ENCODE assay signal across 9 cellular contexts in the genomic region with DNA sequence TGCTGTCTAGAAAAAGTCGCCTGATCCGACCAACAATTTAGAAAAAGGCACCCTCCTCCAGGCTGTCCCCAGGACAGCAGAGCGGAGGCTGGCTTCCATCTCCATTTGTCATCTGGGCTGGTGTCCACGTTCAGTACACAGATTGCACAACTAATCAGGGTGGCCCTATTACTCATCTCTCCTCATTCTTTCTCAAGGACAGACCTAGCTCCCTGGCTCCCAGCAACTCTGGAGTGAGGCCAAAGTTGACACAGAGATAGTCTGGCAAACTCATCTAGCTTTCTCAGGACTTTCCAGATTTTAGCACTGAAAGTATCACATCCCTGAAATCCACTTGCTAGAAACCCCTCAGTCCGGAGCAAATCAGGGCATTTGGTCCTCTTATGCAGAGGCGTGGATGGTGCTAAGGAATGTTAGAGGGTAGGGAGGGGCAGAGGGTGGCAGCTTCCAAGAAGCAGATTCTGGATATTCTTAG.
DNase-seq lines count a peak whose midpoint lies in the region; ATAC-seq and TF ChIP-seq lines count a peak whose summit lies in the region.
"Had no signal": no experiment of that assay in that cellular context is flagged by ENCODE, and none has a peak within 500 bp of the region (broad histone marks: within the 10 kb centered on the region; RNA-seq: fewer than 3 reads in every experiment).

No MANE protein-coding gene starts in this region.

- H3K36me3 Mint-ChIP-seq in type B pancreatic cell, result no peaks in the 10 kb centered on the region
- no peaks in the 10 kb centered on the region for H3K36me3 Mint-ChIP-seq in natural killer cell treated with Interleukin-12 subunit alpha and Interleukin-12 subunit beta and Interleukin-15 and Interleukin-18, amount 100 ng/mL, for 72 hours

- H3K4me3 ChIP-seq in astrocyte of the spinal cord (ENCODE audit: low read depth, low read length), result no peak overlapping the region

- H3K4me1 Mint-ChIP-seq in type B pancreatic cell (ENCODE audit: unreplicated experiment), result peaks cover 14% of the 10 kb centered on the region
- no peaks in the 10 kb centered on the region for H3K4me1 Mint-ChIP-seq in natural killer cell treated with Interleukin-12 subunit alpha and Interleukin-12 subunit beta and Interleukin-15 and Interleukin-18, amount 100 ng/mL, for 72 hours (ENCODE audit: low read depth in 2 of 2)

- TF ChIP-seq CTCF in astrocyte of the spinal cord (IDR thresholded peaks at IDR 0.05; ENCODE audit: low read depth, low read length) (no peak), type B pancreatic cell (conservative IDR thresholded peaks at IDR 0.05) (no peak)

- H3K4me3 Mint-ChIP-seq in type B pancreatic cell, result no peak overlapping the region
- H3K4me3 Mint-ChIP-seq in natural killer cell treated with Interleukin-12 subunit alpha and Interleukin-12 subunit beta and Interleukin-15 and Interleukin-18, amount 100 ng/mL, for 72 hours, result no peak overlapping the region
- H3K4me3 Mint-ChIP-seq: nephron progenitor cell had no signal

- peak overlapping the region; percentile 64 for H3K27ac Mint-ChIP-seq in type B pancreatic cell
- no peak overlapping the region for H3K27ac Mint-ChIP-seq in natural killer cell treated with Interleukin-12 subunit alpha and Interleukin-12 subunit beta and Interleukin-15 and Interleukin-18, amount 100 ng/mL, for 72 hours

- peaks cover 7% of the 10 kb centered on the region for H3K9me3 Mint-ChIP-seq in type B pancreatic cell
- no peaks in the 10 kb centered on the region for H3K9me3 Mint-ChIP-seq in natural killer cell treated with Interleukin-12 subunit alpha and Interleukin-12 subunit beta and Interleukin-15 and Interleukin-18, amount 100 ng/mL, for 72 hours

- peak; percentile 47 for DNase-seq in HT-29 (ENCODE audit: low spot score)
- DNase-seq in astrocyte of the spinal cord (ENCODE audit: low read depth, low spot score), result peak; percentile 82
- peak; percentile 6 for DNase-seq in left kidney (ENCODE audit: low read depth, low spot score)
- DNase-seq in type B pancreatic cell (ENCODE audit: extremely low spot score, unreplicated experiment), result no peak
- DNase-seq in natural killer cell treated with Interleukin-12 subunit alpha and Interleukin-12 subunit beta and Interleukin-15 and Interleukin-18, amount 100 ng/mL, for 72 hours (ENCODE audit: low spot score), result no peak
- DNase-seq: nephron progenitor cell, RPMI8226 had no signal

- ATAC-seq in GM19324 (IDR thresholded peaks at IDR 0.05; ENCODE audit: low FRiP score, unreplicated experiment), result no peak
- no peak for ATAC-seq in natural killer cell treated with Interleukin-12 subunit alpha and Interleukin-12 subunit beta and Interleukin-15 and Interleukin-18, amount 100 ng/mL, for 72 hours
- ATAC-seq in HG03469 (IDR thresholded peaks at IDR 0.05; ENCODE audit: unreplicated experiment), result no peak

- no peaks in the 10 kb centered on the region for H3K27me3 Mint-ChIP-seq in type B pancreatic cell
- H3K27me3 Mint-ChIP-seq in natural killer cell treated with Interleukin-12 subunit alpha and Interleukin-12 subunit beta and Interleukin-15 and Interleukin-18, amount 100 ng/mL, for 72 hours, result peaks cover 5 to 8% of the 10 kb centered on the region in 2 donors

- in situ Hi-C loops in astrocyte of the spinal cord (cut with HindIII; ENCODE audit: low sequenced_read_pairs), result no loop called here

Comparison
In these comparisons a context has a peak if more than half of its experiments do, and no peak if none do; other contexts are left out.
1. DNase-seq: peak in HT-29 (single experiment), astrocyte of the spinal cord (single experiment) and left kidney (single experiment); none in type B pancreatic cell (single experiment) and natural killer cell treated with Interleukin-12 subunit alpha and Interleukin-12 subunit beta and Interleukin-15 and Interleukin-18, amount 100 ng/mL, for 72 hours (single experiment).